In the genomic region with DNA sequence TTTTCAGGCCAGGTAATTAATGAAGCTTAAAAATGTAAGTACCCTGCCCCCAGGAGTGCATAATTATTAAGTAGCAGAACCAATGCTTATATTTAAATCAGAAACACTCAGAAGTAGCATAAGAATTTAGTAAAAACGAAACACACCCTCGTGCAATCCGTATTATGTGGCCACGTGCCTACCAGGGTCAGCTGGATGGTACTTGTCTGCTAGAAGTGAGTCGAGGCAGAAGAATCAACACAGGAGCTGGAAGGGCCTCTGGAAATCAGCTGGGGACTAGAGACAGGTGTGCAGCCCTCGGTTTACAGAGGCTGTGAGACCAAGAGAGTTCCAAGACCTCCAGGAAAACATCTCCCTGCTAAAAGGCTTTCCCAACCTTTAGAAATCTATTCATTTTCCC, we compare ENCODE assay signal across 8 cellular contexts. TPM values are rescaled to one million over a fixed set of nuclear protein-coding genes. Genes with fewer than 3 reads are reported as not detected.
DNase-seq lines count a peak whose midpoint lies in the region; ATAC-seq, FAIRE-seq and TF ChIP-seq lines count a peak whose summit lies in the region.

No MANE protein-coding gene starts in this region.

- peak in 1 of 2 experiments; percentile 6 for DNase-seq in A549 (ENCODE audit: low read depth in 1 of 2, low spot score in 1 of 2)
- peak; percentile 61 for DNase-seq in NCI-H146 (lab: John Stamatoyannopoulos, UW)
- DNase-seq in dorsolateral prefrontal cortex: peak in 1 of 10 donors; percentile 15
- DNase-seq in activated gamma-delta T cell treated with Interleukin-2 at 50 U/mL for 16 hours: no peak
- no peak for DNase-seq in D341Med (ENCODE audit: low spot score)

- FAIRE-seq in A549 (lab: Jason Lieb, UNC): no peak

- 0 out of 3 replicates have a peak, but pooled peaks cover 4% of the 10 kb centered on the region for H3K4me1 ChIP-seq in A549
- H3K4me1 ChIP-seq in muscle layer of colon (ENCODE audit: insufficient read depth, low read length): peaks cover 9% of the 10 kb centered on the region

- TF ChIP-seq CTCF in A549 (IDR thresholded peaks at IDR 0.05) (no peak), dorsolateral prefrontal cortex (IDR thresholded peaks at IDR 0.05 in 54 of 56, conservative IDR thresholded peaks at IDR 0.05 in 2 of 56; ENCODE audit: low read depth in 1 of 56, partially characterized antibody in 56 of 56) (no peak)

- POLR2A ChIA-PET in A549 (lab: Yijun Ruan, JAX): no interaction called here

- ATAC-seq in A549: peak in 1 of 2 experiments; percentile 39; a peak in 4 of 6 replicates
- no peak for ATAC-seq in HG03469 (IDR thresholded peaks at IDR 0.05; ENCODE audit: unreplicated experiment)
- ATAC-seq in HG03280 (IDR thresholded peaks at IDR 0.05; ENCODE audit: unreplicated experiment): no peak

- WGBS in A549 (ENCODE audit: missing lambda C conversion rate): 4% methylated on average over 6 of the region's 6 CpGs

- intact Hi-C loops in dorsolateral prefrontal cortex (cut with DNase I): loop anchor here (5.0 to 10.0 kb wide), 3 partner anchors 39 to 69 kb away; a partner anchor contains a TSS

- H3K9me3 ChIP-seq in A549: no peaks in the 10 kb centered on the region
- no peaks in the 10 kb centered on the region for H3K9me3 ChIP-seq in muscle layer of colon (ENCODE audit: low read length)

- H3K4me3 ChIP-seq in A549 (peak overlapping the region; percentile 57), dorsolateral prefrontal cortex (peak overlapping the region; percentile 49 to 93 (median 82)), muscle layer of colon (ENCODE audit: low read depth in 1 of 2, low read length in 2 of 2) (peak overlapping the region; percentile 63 to 65)

- H3K27ac ChIP-seq in A549: no peak overlapping the region; a peak in 1 of 6 replicates
- H3K27ac ChIP-seq in dorsolateral prefrontal cortex: peak overlapping the region in 37 of 59 donors; percentile 1 to 86 (median 61)
- H3K27ac ChIP-seq in muscle layer of colon (ENCODE audit: low read depth, low read length): no peak overlapping the region

- TF ChIP-seq POLR2A in A549 (IDR thresholded peaks at IDR 0.05; ENCODE audit: low read length): no peak

- CTCF ChIA-PET in A549 (lab: Yijun Ruan, JAX): interaction anchor here (1.1 to 2.3 kb wide), 2 partner anchors 56 to 71 kb away, joined by 3 to 8 read pairs; a partner anchor contains a TSS

- TF ChIP-seq RAD21 in A549 (conservative IDR thresholded peaks at IDR 0.05 in 1 of 2, IDR thresholded peaks at IDR 0.05 in 1 of 2): no peak

- H3K9ac ChIP-seq in muscle layer of colon (ENCODE audit: low read length): peak overlapping the region; percentile 15

- TF ChIP-seq EP300 in A549 (IDR thresholded peaks at IDR 0.05): no peak

- peak overlapping the region; percentile 90 for H3K4me2 ChIP-seq in A549

- no peaks in the 10 kb centered on the region for H3K36me3 ChIP-seq in muscle layer of colon (ENCODE audit: insufficient read depth, low read length)

- H3K27me3 ChIP-seq in dorsolateral prefrontal cortex: no peaks in the 10 kb centered on the region
- no peaks in the 10 kb centered on the region for H3K27me3 ChIP-seq in muscle layer of colon (ENCODE audit: control insufficient read depth in 1 of 2, insufficient read depth in 2 of 2, low read length in 2 of 2)

TF ChIP-seq in A549, 52 proteins besides CTCF, POLR2A, EP300 and RAD21:
- TF ChIP-seq, protein P1, sequence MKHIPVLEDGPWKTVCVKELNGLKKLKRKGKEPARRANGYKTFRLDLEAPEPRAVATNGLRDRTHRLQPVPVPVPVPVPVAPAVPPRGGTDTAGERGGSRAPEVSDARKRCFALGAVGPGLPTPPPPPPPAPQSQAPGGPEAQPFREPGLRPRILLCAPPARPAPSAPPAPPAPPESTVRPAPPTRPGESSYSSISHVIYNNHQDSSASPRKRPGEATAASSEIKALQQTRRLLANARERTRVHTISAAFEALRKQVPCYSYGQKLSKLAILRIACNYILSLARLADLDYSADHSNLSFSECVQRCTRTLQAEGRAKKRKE (CRISPR knock-in tag; IDR thresholded peaks at IDR 0.05; ENCODE audit: low read depth): no peak
- TF ChIP-seq CBX8 (IDR thresholded peaks at IDR 0.05) (peak; percentile 99), POLR2AphosphoS2 (conservative IDR thresholded peaks at IDR 0.05; ENCODE audit: low read length) (no peak), MAZ (IDR thresholded peaks at IDR 0.05; ENCODE audit: borderline replicate concordance, low read depth, low read length) (no peak), NFE2L2 (conservative IDR thresholded peaks at IDR 0.05; ENCODE audit: low read length) (no peak), RFX5 (IDR thresholded peaks at IDR 0.05) (no peak), ZFP36 (IDR thresholded peaks at IDR 0.05; ENCODE audit: borderline replicate concordance, partially characterized antibody) (peak; percentile 17), RNF2 (IDR thresholded peaks at IDR 0.05; ENCODE audit: borderline replicate concordance, low read depth) (peak; percentile 99), KDM5A (IDR thresholded peaks at IDR 0.05) (no peak)
- TF ChIP-seq, protein P2, sequence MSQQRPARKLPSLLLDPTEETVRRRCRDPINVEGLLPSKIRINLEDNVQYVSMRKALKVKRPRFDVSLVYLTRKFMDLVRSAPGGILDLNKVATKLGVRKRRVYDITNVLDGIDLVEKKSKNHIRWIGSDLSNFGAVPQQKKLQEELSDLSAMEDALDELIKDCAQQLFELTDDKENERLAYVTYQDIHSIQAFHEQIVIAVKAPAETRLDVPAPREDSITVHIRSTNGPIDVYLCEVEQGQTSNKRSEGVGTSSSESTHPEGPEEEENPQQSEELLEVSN (IDR thresholded peaks at IDR 0.05; ENCODE audit: borderline replicate concordance, low read depth): no peak

RNA-seq across cellular contexts. Expression of a gene that starts 0.6 kb away (rescaled TPM):
- polyA plus RNA-seq in A549 (2011; rRNA removed) (0.65 and 0.85 TPM in 2 replicates), A549 (2017; fragmentation: RNase III; extraction: RNeasy Plus Mini Kit Qiagen cat#74134 plus additional on column Dnase treatment) (0.08 to 0.26 TPM (median 0.23 TPM) in 3 replicates)
- 0.10 and 0.20 TPM in 2 replicates for polyA plus RNA-seq in A549 (2012; cell fraction: cytosol; rRNA removed)
- 0.02 TPM in 1 of 2 replicates, not detected in the other for polyA plus RNA-seq in A549 (2012; cell fraction: nucleus; rRNA removed)
- polyA minus RNA-seq in A549 (2011; rRNA and poly(A)+ RNA removed): 0.08 and 0.19 TPM in 2 replicates
- 10 to 100 TPM in 118 of 120 experiments, 1 to 10 TPM in 2; 7.2 to 35.1 (median 21.0) TPM for total RNA-seq in dorsolateral prefrontal cortex

RNA-seq across cellular contexts. Expression of a gene that starts 37.3 kb away (rescaled TPM):
- polyA plus RNA-seq in A549 (2011; rRNA removed) (65.4 and 73.4 TPM in 2 replicates), A549 (2017; fragmentation: RNase III; extraction: RNeasy Plus Mini Kit Qiagen cat#74134 plus additional on column Dnase treatment) (44.3 to 48.8 TPM (median 47.2 TPM) in 3 replicates)
- polyA plus RNA-seq in A549 (2012; cell fraction: cytosol; rRNA removed): 14.4 and 15.0 TPM in 2 replicates
- 11.6 and 16.1 TPM in 2 replicates for polyA plus RNA-seq in A549 (2012; cell fraction: nucleus; rRNA removed)
- 65.3 and 65.8 TPM in 2 replicates for polyA minus RNA-seq in A549 (2011; rRNA and poly(A)+ RNA removed)
- total RNA-seq in dorsolateral prefrontal cortex: 100 to 1,000 TPM; 107 to 347 (median 169) TPM

RNA-seq across cellular contexts. Expression of a gene that starts 55.6 kb away (rescaled TPM):
- polyA plus RNA-seq in A549 (2011; rRNA removed) (1.2 and 1.3 TPM in 2 replicates), A549 (2017; fragmentation: RNase III; extraction: RNeasy Plus Mini Kit Qiagen cat#74134 plus additional on column Dnase treatment) (5.0 to 6.4 TPM (median 5.9 TPM) in 3 replicates)
- 1.2 and 1.4 TPM in 2 replicates for polyA plus RNA-seq in A549 (2012; cell fraction: cytosol; rRNA removed)
- 0.50 and 0.92 TPM in 2 replicates for polyA plus RNA-seq in A549 (2012; cell fraction: nucleus; rRNA removed)
- 1.1 and 1.7 TPM in 2 replicates for polyA minus RNA-seq in A549 (2011; rRNA and poly(A)+ RNA removed)
- total RNA-seq in dorsolateral prefrontal cortex: 1 to 10 TPM; 1.1 to 7.0 (median 3.3) TPM

Comparison
In these comparisons a context has a peak if more than half of its experiments do, and no peak if none do; other contexts are left out.
1. H3K27ac ChIP-seq: peak in dorsolateral prefrontal cortex (37 of 59); none in A549 (0 of 2) and muscle layer of colon (single experiment).
2. Peak in every context shown above with its lines, with median percentiles within 50 percentile points of each other: H3K4me3 ChIP-seq.